ENCODE assay signal across 8 cellular contexts in genomic region chr14:22597771-22598098, GRCh38. TPM values are rescaled to one million over a fixed set of nuclear protein-coding genes. Genes with fewer than 3 reads are reported as not detected.
A peak's percentile ranks its signal among the peaks of the same experiment; 100 is the strongest.
DNase-seq lines count a peak whose midpoint lies in the region; ATAC-seq and TF ChIP-seq lines count a peak whose summit lies in the region.

No MANE protein-coding gene starts in this region.

- peaks cover 39% of the 10 kb centered on the region for H3K4me1 Mint-ChIP-seq in activated CD4-positive, alpha-beta T cell treated with anti-CD3 and anti-CD28 coated beads, Interleukin-2, amount 10 ng/mL, durations not matched to agents 24 days and 14 days
- H3K4me1 Mint-ChIP-seq in endothelial cell (ENCODE audit: unreplicated experiment): peaks cover 50% of the 10 kb centered on the region
- peaks cover 35% of the 10 kb centered on the region for H3K4me1 Mint-ChIP-seq in nephron progenitor cell

- peaks cover 9% of the 10 kb centered on the region for H3K27me3 Mint-ChIP-seq in activated CD4-positive, alpha-beta T cell treated with anti-CD3 and anti-CD28 coated beads, Interleukin-2, amount 10 ng/mL, durations not matched to agents 24 days and 14 days
- H3K27me3 Mint-ChIP-seq in endothelial cell (ENCODE audit: unreplicated experiment) (peaks cover 7% of the 10 kb centered on the region), nephron progenitor cell (ENCODE audit: low read depth, poor library complexity) (peaks cover 6% of the 10 kb centered on the region)

- H3K27ac Mint-ChIP-seq in activated CD4-positive, alpha-beta T cell treated with anti-CD3 and anti-CD28 coated beads, Interleukin-2, amount 10 ng/mL, durations not matched to agents 24 days and 14 days: peak overlapping the region; percentile 75
- H3K27ac Mint-ChIP-seq in endothelial cell (ENCODE audit: unreplicated experiment) (peak overlapping the region; percentile 80), nephron progenitor cell (no peak overlapping the region)

- H3K36me3 ChIP-seq in OCI-LY1 (ENCODE audit: insufficient read depth, low read length): peaks cover 9% of the 10 kb centered on the region; the same call in 1 of the 2 replicates

- peak overlapping the region; percentile 80 for H3K4me2 ChIP-seq in OCI-LY1 (ENCODE audit: low read length)

- intact Hi-C loops in activated CD4-positive, alpha-beta T cell treated with anti-CD3 and anti-CD28 coated beads, Interleukin-2, amount 10 ng/mL, durations not matched to agents 24 days and 14 days (cut with micrococcal nuclease): loop anchor here (1.0 kb wide), 2 partner anchors 8 to 169 kb away; partner anchors contain the start of genes DAD1 and OXA1L

- no peaks in the 10 kb centered on the region for H3K79me2 ChIP-seq in OCI-LY1 (ENCODE audit: insufficient read depth, low read length)

- no peak overlapping the region for H3K27ac ChIP-seq in OCI-LY1 (ENCODE audit: low read depth, low read length, poor library complexity, severe bottlenecking)

- DNase-seq in activated CD4-positive, alpha-beta T cell treated with anti-CD3 and anti-CD28 coated beads, Interleukin-2, amount 10 ng/mL, durations not matched to agents 24 days and 14 days: no peak
- DNase-seq in activated CD4-positive, alpha-beta T cell treated with anti-CD3 and anti-CD28 coated beads, Interleukin-2, amount 50 U/mL, for 4 hours: no peak
- DNase-seq in endothelial cell (ENCODE audit: low spot score) (no peak), nephron progenitor cell (no peak), hypothalamus (lab: John Stamatoyannopoulos, UW) (no peak), A172 (ENCODE audit: low spot score) (no peak)

- H3K36me3 Mint-ChIP-seq in activated CD4-positive, alpha-beta T cell treated with anti-CD3 and anti-CD28 coated beads, Interleukin-2, amount 10 ng/mL, durations not matched to agents 24 days and 14 days (ENCODE audit: low read depth): peaks cover 22% of the 10 kb centered on the region
- H3K36me3 Mint-ChIP-seq in endothelial cell (ENCODE audit: low read depth, unreplicated experiment) (peaks cover 16% of the 10 kb centered on the region), nephron progenitor cell (ENCODE audit: low read depth) (peaks cover 12% of the 10 kb centered on the region)

- no peaks in the 10 kb centered on the region for H4K20me1 ChIP-seq in OCI-LY1 (ENCODE audit: insufficient read depth, low read length)

- peak overlapping the region; percentile 84 for H3K4me3 ChIP-seq in OCI-LY1 (ENCODE audit: low read depth, low read length, poor library complexity, severe bottlenecking)

- no peak for TF ChIP-seq CTCF in OCI-LY1 (IDR thresholded peaks at IDR 0.05; ENCODE audit: low read length)
- TF ChIP-seq CTCF in endothelial cell (IDR thresholded peaks at IDR 0.05; ENCODE audit: unreplicated experiment): no peak
- no peak for TF ChIP-seq CTCF in nephron progenitor cell (IDR thresholded peaks at IDR 0.05)

- no peaks in the 10 kb centered on the region; the same call in 1 of the 2 replicates for H3K27me3 ChIP-seq in OCI-LY1 (ENCODE audit: insufficient read depth, low read length)

- H3K4me1 ChIP-seq in OCI-LY1 (ENCODE audit: insufficient read depth, low read length, severe bottlenecking): peaks cover 26% of the 10 kb centered on the region

- H2AFZ ChIP-seq in OCI-LY1 (ENCODE audit: low read length): peak overlapping the region; percentile 97

- H3K4me3 Mint-ChIP-seq in activated CD4-positive, alpha-beta T cell treated with anti-CD3 and anti-CD28 coated beads, Interleukin-2, amount 10 ng/mL, durations not matched to agents 24 days and 14 days: peak overlapping the region; percentile 94
- H3K4me3 Mint-ChIP-seq in endothelial cell (ENCODE audit: unreplicated experiment) (peak overlapping the region; percentile 93), nephron progenitor cell (peak overlapping the region; percentile 96)

- no peaks in the 10 kb centered on the region for H3F3A ChIP-seq in OCI-LY1 (ENCODE audit: insufficient read depth, low read length)

- no peaks in the 10 kb centered on the region for H3K9me2 ChIP-seq in OCI-LY1 (ENCODE audit: low read depth, low read length)

- H3K9me3 Mint-ChIP-seq in activated CD4-positive, alpha-beta T cell treated with anti-CD3 and anti-CD28 coated beads, Interleukin-2, amount 10 ng/mL, durations not matched to agents 24 days and 14 days: no peaks in the 10 kb centered on the region
- H3K9me3 Mint-ChIP-seq in endothelial cell (ENCODE audit: unreplicated experiment) (no peaks in the 10 kb centered on the region), nephron progenitor cell (no peaks in the 10 kb centered on the region)

- H3K9me3 ChIP-seq in OCI-LY1 (ENCODE audit: low read length): no peaks in the 10 kb centered on the region

- peak overlapping the region; percentile 69 for H3K9ac ChIP-seq in OCI-LY1 (ENCODE audit: low read length)

- no peak for ATAC-seq in HG02970 (IDR thresholded peaks at IDR 0.05; ENCODE audit: low FRiP score, unreplicated experiment)

RNA-seq across cellular contexts. Expression of gene ABHD4, which starts 0.4 kb away (rescaled TPM):
- 9.7 and 10.3 TPM in 2 replicates for total RNA-seq in activated CD4-positive, alpha-beta T cell treated with anti-CD3 and anti-CD28 coated beads, Interleukin-2, amount 10 ng/mL, durations not matched to agents 24 days and 14 days
- total RNA-seq in endothelial cell (ENCODE audit: unreplicated experiment): 77.7 TPM
- total RNA-seq in A172 (2014; rRNA removed; shearing (Covaris generic)): 11.6 and 12.5 TPM in 2 replicates

RNA-seq across cellular contexts. Expression of gene DAD1, which starts 8.7 kb away (rescaled TPM):
- total RNA-seq in activated CD4-positive, alpha-beta T cell treated with anti-CD3 and anti-CD28 coated beads, Interleukin-2, amount 10 ng/mL, durations not matched to agents 24 days and 14 days: 255 and 266 TPM in 2 replicates
- total RNA-seq in endothelial cell (ENCODE audit: unreplicated experiment): 250 TPM
- total RNA-seq in A172 (2014; rRNA removed; shearing (Covaris generic)): 157 and 227 TPM in 2 replicates

RNA-seq across cellular contexts. Expression of gene OR6J1, which starts 46.4 kb away (rescaled TPM):
- total RNA-seq in activated CD4-positive, alpha-beta T cell treated with anti-CD3 and anti-CD28 coated beads, Interleukin-2, amount 10 ng/mL, durations not matched to agents 24 days and 14 days: not detected in 2 replicates
- total RNA-seq in endothelial cell (ENCODE audit: unreplicated experiment): not detected
- not detected in 2 replicates for total RNA-seq in A172 (2014; rRNA removed; shearing (Covaris generic))
